ENCODE assay signal across 5 cellular contexts in genomic region chr11:113124578-113124977, GRCh38.
"Had no signal": no experiment of that assay in that cellular context is flagged by ENCODE, and none has a peak within 500 bp of the region (broad histone marks: within the 10 kb centered on the region; RNA-seq: fewer than 3 reads in every experiment).

No MANE protein-coding gene starts in this region.

- H3K27ac Mint-ChIP-seq: IgD-negative memory B cell had no signal

- H3K36me3 Mint-ChIP-seq: IgD-negative memory B cell had no signal

- H3K27ac ChIP-seq: HL-60 had no signal

- H3K4me1 Mint-ChIP-seq: IgD-negative memory B cell had no signal

- H3K4me3 Mint-ChIP-seq: IgD-negative memory B cell had no signal

- ATAC-seq: HepG2, K562 had no signal

- H3K4me3 ChIP-seq: K562 had no signal

- H3K9me3 Mint-ChIP-seq: IgD-negative memory B cell had no signal

- DNase-seq: IMR-90 had no signal
